ENCODE assay signal across 13 cellular contexts in the genomic region with DNA sequence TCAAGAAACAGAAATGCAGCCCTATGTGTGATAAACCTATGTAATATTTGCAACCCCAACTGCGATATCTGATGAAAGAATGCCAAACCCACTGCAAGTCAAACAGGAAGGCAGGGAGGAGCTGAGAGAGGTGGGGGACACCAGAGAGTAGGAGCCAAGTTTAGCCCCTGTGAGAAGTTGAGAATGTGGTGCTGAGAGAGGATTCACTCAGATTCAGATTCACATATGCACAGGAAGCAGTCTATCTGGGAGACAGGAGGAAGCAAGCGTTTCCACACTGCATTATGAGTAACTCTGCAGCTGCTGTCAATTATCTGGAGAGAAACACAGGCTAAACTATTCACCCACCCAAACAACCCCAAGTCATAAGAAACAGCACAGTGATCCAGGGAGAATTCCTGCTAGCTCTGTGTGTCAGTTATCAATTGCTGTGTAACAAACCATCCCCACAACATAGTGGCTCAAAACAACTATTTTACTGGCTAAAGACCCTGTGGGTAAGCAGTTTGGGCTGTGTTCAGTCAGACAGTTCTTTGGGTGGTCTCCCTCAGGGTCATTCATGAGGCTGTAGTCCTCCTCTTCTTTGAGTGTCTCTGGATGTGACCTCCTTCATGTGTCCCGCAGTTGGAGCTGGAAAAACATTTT.
DNase-seq lines count a peak whose midpoint lies in the region; ATAC-seq and TF ChIP-seq lines count a peak whose summit lies in the region.
"Had no signal": no experiment of that assay in that cellular context is flagged by ENCODE, and none has a peak within 500 bp of the region (broad histone marks: within the 10 kb centered on the region; RNA-seq: fewer than 3 reads in every experiment).

No MANE protein-coding gene starts in this region.

- no peaks in the 10 kb centered on the region for H3K9me3 ChIP-seq in A673 (ENCODE audit: low read depth, low read length, poor library complexity, severe bottlenecking)
- H3K9me3 ChIP-seq: suprapubic skin had no signal

- peak; percentile 32; the same call in 1 of the 3 replicates for ATAC-seq in SK-N-SH treated with all-trans-retinoic acid at 6 μM for 48 hours
- ATAC-seq in activated naive CD4-positive, alpha-beta T cell treated with anti-CD3 and anti-CD28 coated beads, Interleukin-2, amount 50 U/mL, for 72 hours: no peak

- no TSS peak for BruUV-seq in A673 (replicated peaks; lab: Mats Ljungman, UMichigan)

- TF ChIP-seq CTCF in A673 (conservative IDR thresholded peaks at IDR 0.05; ENCODE audit: low read depth, low read length) (no peak), GM12865 (IDR thresholded peaks at IDR 0.05; ENCODE audit: insufficient read depth, low read depth, low read length, missing control alignments) (no peak), fibroblast of the aortic adventitia (IDR thresholded peaks at IDR 0.05; ENCODE audit: insufficient read depth, low read length) (no peak)

- no peak overlapping the region for H3K27ac Mint-ChIP-seq in activated naive CD4-positive, alpha-beta T cell treated with anti-CD3 and anti-CD28 coated beads, Interleukin-2, amount 50 U/mL, for 72 hours
- H3K27ac Mint-ChIP-seq: activated naive CD8-positive, alpha-beta T cell treated with anti-CD3 and anti-CD28 coated beads for 36 hours had no signal

- CTCF ChIA-PET in A673 (lab: Charles Lee): no interaction called here

- H3K4me3 ChIP-seq in A673 (ENCODE audit: low read depth, low read length, poor library complexity, severe bottlenecking) (no peak overlapping the region), GM12865 (ENCODE audit: low read depth, low read length) (no peak overlapping the region), fibroblast of the aortic adventitia (ENCODE audit: low read depth, low read length) (no peak overlapping the region)
- H3K4me3 ChIP-seq: suprapubic skin had no signal

- H3K27me3 ChIP-seq in A673 (replicated peaks; ENCODE audit: insufficient read depth, low read depth, low read length, poor library complexity): no peaks in the 10 kb centered on the region
- H3K27me3 ChIP-seq: suprapubic skin had no signal

- DNase-seq in A673 (ENCODE audit: low spot score) (peak; percentile 46), GM12865 (ENCODE audit: low read depth) (peak; percentile 73), fibroblast of the aortic adventitia (ENCODE audit: low read depth) (peak; percentile 39), T-helper 9 cell (no peak), NCI-H2107 (lab: John Stamatoyannopoulos, UW) (no peak)
- DNase-seq in activated naive CD4-positive, alpha-beta T cell treated with anti-CD3 and anti-CD28 coated beads, Interleukin-2, amount 50 U/mL, for 72 hours (ENCODE audit: low spot score in 2 of 2): no peak
- no peak for DNase-seq in activated CD8-positive, alpha-beta memory T cell treated with anti-CD3 and anti-CD28 coated beads, Interleukin-2, amount 50 U/mL, for 4 hours
- DNase-seq: activated CD4-positive, alpha-beta T cell treated with anti-CD3 and anti-CD28 coated beads for 1 hour; activated naive CD8-positive, alpha-beta T cell treated with anti-CD3 and anti-CD28 coated beads for 36 hours; midbrain; NCI-H1092 treated with DMSO at 0.1 percent for 48 hours had no signal

- intact Hi-C loops in A673 (cut with micrococcal nuclease; ENCODE audit: unreplicated experiment): no loop called here

- no peaks in the 10 kb centered on the region for H3K36me3 Mint-ChIP-seq in activated naive CD4-positive, alpha-beta T cell treated with anti-CD3 and anti-CD28 coated beads, Interleukin-2, amount 50 U/mL, for 72 hours
- H3K36me3 Mint-ChIP-seq: activated naive CD8-positive, alpha-beta T cell treated with anti-CD3 and anti-CD28 coated beads for 36 hours had no signal

- peaks cover 4% of the 10 kb centered on the region for H3K4me1 ChIP-seq in A673 (ENCODE audit: insufficient read depth, low read length, poor library complexity, severe bottlenecking)

- H3K9me3 Mint-ChIP-seq in activated naive CD4-positive, alpha-beta T cell treated with anti-CD3 and anti-CD28 coated beads, Interleukin-2, amount 50 U/mL, for 72 hours: no peaks in the 10 kb centered on the region

- no peak overlapping the region for H3K27ac ChIP-seq in A673 (ENCODE audit: low read depth, low read length, poor library complexity, severe bottlenecking)
- H3K27ac ChIP-seq: suprapubic skin had no signal

- POLR2A ChIA-PET in A673 (lab: Charles Lee; ENCODE audit: low non-redundant PET): no interaction called here

- H3K36me3 ChIP-seq in A673 (ENCODE audit: insufficient read depth, low read length, poor library complexity, severe bottlenecking): no peaks in the 10 kb centered on the region
- H3K36me3 ChIP-seq: suprapubic skin had no signal

TF ChIP-seq in SK-N-SH treated with all-trans-retinoic acid at 6 μM for 48 hours, 23 proteins besides CTCF, POLR2A, EP300 and RAD21:
- TF ChIP-seq BACH2 (CRISPR knock-in tag; IDR thresholded peaks at IDR 0.05; ENCODE audit: borderline replicate concordance) (no peak), PPARA (CRISPR knock-in tag; IDR thresholded peaks at IDR 0.05; ENCODE audit: borderline replicate concordance) (no peak), OSR1 (CRISPR knock-in tag; IDR thresholded peaks at IDR 0.05) (no peak), TCF4 (CRISPR knock-in tag; IDR thresholded peaks at IDR 0.05; ENCODE audit: borderline replicate concordance) (no peak), CREB5 (CRISPR knock-in tag; IDR thresholded peaks at IDR 0.05; ENCODE audit: low read depth) (no peak), ESRRG (CRISPR knock-in tag; IDR thresholded peaks at IDR 0.05) (no peak), RARB (CRISPR knock-in tag; IDR thresholded peaks at IDR 0.05) (no peak), ARNTL (CRISPR knock-in tag; IDR thresholded peaks at IDR 0.05; ENCODE audit: borderline replicate concordance, low read depth) (no peak), ZNF70 (CRISPR knock-in tag; IDR thresholded peaks at IDR 0.05) (no peak), ZFP3 (CRISPR knock-in tag; IDR thresholded peaks at IDR 0.05) (no peak), GLIS3 (CRISPR knock-in tag; IDR thresholded peaks at IDR 0.05) (no peak)
- TF ChIP-seq, protein P1, sequence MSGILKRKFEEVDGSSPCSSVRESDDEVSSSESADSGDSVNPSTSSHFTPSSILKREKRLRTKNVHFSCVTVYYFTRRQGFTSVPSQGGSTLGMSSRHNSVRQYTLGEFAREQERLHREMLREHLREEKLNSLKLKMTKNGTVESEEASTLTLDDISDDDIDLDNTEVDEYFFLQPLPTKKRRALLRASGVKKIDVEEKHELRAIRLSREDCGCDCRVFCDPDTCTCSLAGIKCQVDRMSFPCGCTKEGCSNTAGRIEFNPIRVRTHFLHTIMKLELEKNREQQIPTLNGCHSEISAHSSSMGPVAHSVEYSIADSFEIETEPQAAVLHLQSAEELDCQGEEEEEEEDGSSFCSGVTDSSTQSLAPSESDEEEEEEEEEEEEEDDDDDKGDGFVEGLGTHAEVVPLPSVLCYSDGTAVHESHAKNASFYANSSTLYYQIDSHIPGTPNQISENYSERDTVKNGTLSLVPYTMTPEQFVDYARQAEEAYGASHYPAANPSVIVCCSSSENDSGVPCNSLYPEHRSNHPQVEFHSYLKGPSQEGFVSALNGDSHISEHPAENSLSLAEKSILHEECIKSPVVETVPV (CRISPR knock-in tag; IDR thresholded peaks at IDR 0.05): no peak
- TF ChIP-seq, protein P2, sequence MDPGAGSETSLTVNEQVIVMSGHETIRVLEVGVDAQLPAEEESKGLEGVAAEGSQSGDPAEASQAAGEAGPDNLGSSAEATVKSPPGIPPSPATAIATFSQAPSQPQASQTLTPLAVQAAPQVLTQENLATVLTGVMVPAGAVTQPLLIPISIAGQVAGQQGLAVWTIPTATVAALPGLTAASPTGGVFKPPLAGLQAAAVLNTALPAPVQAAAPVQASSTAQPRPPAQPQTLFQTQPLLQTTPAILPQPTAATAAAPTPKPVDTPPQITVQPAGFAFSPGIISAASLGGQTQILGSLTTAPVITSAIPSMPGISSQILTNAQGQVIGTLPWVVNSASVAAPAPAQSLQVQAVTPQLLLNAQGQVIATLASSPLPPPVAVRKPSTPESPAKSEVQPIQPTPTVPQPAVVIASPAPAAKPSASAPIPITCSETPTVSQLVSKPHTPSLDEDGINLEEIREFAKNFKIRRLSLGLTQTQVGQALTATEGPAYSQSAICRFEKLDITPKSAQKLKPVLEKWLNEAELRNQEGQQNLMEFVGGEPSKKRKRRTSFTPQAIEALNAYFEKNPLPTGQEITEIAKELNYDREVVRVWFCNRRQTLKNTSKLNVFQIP (CRISPR knock-in tag; IDR thresholded peaks at IDR 0.05; ENCODE audit: borderline replicate concordance, low read depth): no peak

Comparison
In these comparisons a context has a peak if more than half of its experiments do, and no peak if none do; other contexts are left out.
1. DNase-seq: peak in A673 (single experiment), GM12865 (single experiment) and fibroblast of the aortic adventitia (single experiment); none in activated naive CD4-positive, alpha-beta T cell treated with anti-CD3 and anti-CD28 coated beads, Interleukin-2, amount 50 U/mL, for 72 hours (0 of 2), T-helper 9 cell (single experiment), activated CD8-positive, alpha-beta memory T cell treated with anti-CD3 and anti-CD28 coated beads, Interleukin-2, amount 50 U/mL, for 4 hours (single experiment) and NCI-H2107 (single experiment).